ENCODE assay signal across 8 cellular contexts in genomic region chr16:30186782-30187555, GRCh38. TPM values are rescaled to one million over a fixed set of nuclear protein-coding genes. Genes with fewer than 3 reads are reported as not detected.
A peak's percentile ranks its signal among the peaks of the same experiment; 100 is the strongest.
DNase-seq lines count a peak whose midpoint lies in the region; ATAC-seq, FAIRE-seq and TF ChIP-seq lines count a peak whose summit lies in the region.

No MANE protein-coding gene starts in this region.

- no peaks in the 10 kb centered on the region for H3K9me3 Mint-ChIP-seq in GM23338

- no peak overlapping the region for H3K4me2 ChIP-seq in GM23338

- H4K20me1 ChIP-seq in GM23338 (replicated peaks; ENCODE audit: insufficient read depth) = no peaks in the 10 kb centered on the region

- H3K79me2 ChIP-seq in GM23338 (replicated peaks; ENCODE audit: insufficient read depth) = no peaks in the 10 kb centered on the region

- H3K4me3 ChIP-seq in GM23338 (no peak overlapping the region), bronchial epithelial cell (ENCODE audit: low read depth, low read length) (no peak overlapping the region)

- FAIRE-seq in bronchial epithelial cell (lab: Jason Lieb, UNC) = no peak

- H3K27me3 ChIP-seq in GM23338 (ENCODE audit: insufficient read depth) (peaks cover 7% of the 10 kb centered on the region; the same call in 1 of the 2 replicates), bronchial epithelial cell (ENCODE audit: control insufficient read depth, insufficient read depth, low read length) (no peaks in the 10 kb centered on the region)

- H2AFZ ChIP-seq in GM23338 = no peak overlapping the region

- TF ChIP-seq CTCF in 22Rv1 (IDR thresholded peaks at IDR 0.05) (peak; percentile 96), GM23338 (conservative IDR thresholded peaks at IDR 0.05; ENCODE audit: low read depth in 2 of 2) (peak; percentile 77 to 92), bronchial epithelial cell (IDR thresholded peaks at IDR 0.05; ENCODE audit: insufficient read depth, low read length, severe bottlenecking) (peak; percentile 91)

- no peak overlapping the region for H3K4me3 Mint-ChIP-seq in GM23338

- peaks cover 11% of the 10 kb centered on the region for H3K27me3 Mint-ChIP-seq in GM23338 (ENCODE audit: insufficient read depth, low read depth, poor library complexity)

- H3K9me2 ChIP-seq in GM23338 (ENCODE audit: insufficient read depth) = no peaks in the 10 kb centered on the region

- DNase-seq in GM23338 (ENCODE audit: low spot score) (peak; percentile 85), bronchial epithelial cell (ENCODE audit: low read depth) (peak; percentile 27), left lobe of liver (ENCODE audit: low spot score) (peak; percentile 59), NCI-H187 treated with DMSO at 0.1 percent for 48 hours (lab: John Stamatoyannopoulos, UW) (no peak)
- DNase-seq in activated CD4-positive, CD25-positive, alpha-beta regulatory T cell treated with anti-CD3 and anti-CD28 coated beads, Interleukin-2, amount 50 U/mL, for 16 hours (ENCODE audit: low read depth, low spot score) = peak; percentile 67
- DNase-seq in stimulated activated CD4-positive, alpha-beta T cell treated with anti-CD3 and anti-CD28 coated beads, TNF-alpha, amount 100 ng/mL, for 4 hours (ENCODE audit: low read depth in 3 of 3) = peak; percentile 77 to 84 (median 78)

- peak overlapping the region; percentile 82; the same call in 1 of the 2 replicates for H3K27ac Mint-ChIP-seq in GM23338

- 0 out of 2 replicates have a peak, but pooled peaks cover 5% of the 10 kb centered on the region for H3F3A ChIP-seq in GM23338 (replicated peaks; ENCODE audit: low read depth)

- ATAC-seq in GM23338 = peak; percentile 60
- ATAC-seq in left lobe of liver = peak; percentile 50
- ATAC-seq in HG03196 (IDR thresholded peaks at IDR 0.05; ENCODE audit: unreplicated experiment) = no peak

- no peaks in the 10 kb centered on the region for H3K36me3 Mint-ChIP-seq in GM23338 (ENCODE audit: low read depth)

- H3K4me1 Mint-ChIP-seq in GM23338 = peaks cover 15% of the 10 kb centered on the region; the same call in 2 of the 3 replicates

- H3K27ac ChIP-seq in 22Rv1 (no peak overlapping the region), GM23338 (ENCODE audit: low read depth) (no peak overlapping the region)

- peaks cover 4% of the 10 kb centered on the region; the same call in 1 of the 2 replicates for H3K4me1 ChIP-seq in GM23338 (ENCODE audit: insufficient read depth)

- H3K36me3 ChIP-seq in GM23338 (ENCODE audit: insufficient read depth) (no peaks in the 10 kb centered on the region), bronchial epithelial cell (ENCODE audit: control insufficient read depth, insufficient read depth, low read length) (no peaks in the 10 kb centered on the region)

TF ChIP-seq in GM23338, 12 proteins besides CTCF, POLR2A, EP300 and RAD21:
- TF ChIP-seq ZNF331 (CRISPR knock-in tag; IDR thresholded peaks at IDR 0.05; ENCODE audit: low read depth) (no peak), EZH2 (IDR thresholded peaks at IDR 0.05; ENCODE audit: low read depth, unreplicated experiment) (no peak), ZNF462 (CRISPR knock-in tag; IDR thresholded peaks at IDR 0.05) (no peak), ZNF114 (CRISPR knock-in tag; IDR thresholded peaks at IDR 0.05) (no peak), POLR2AphosphoS5 (IDR thresholded peaks at IDR 0.05; ENCODE audit: low read depth) (peak; percentile 13; the same call in 1 of the 2 replicates), ETS1 (IDR thresholded peaks at IDR 0.05) (no peak), CREB1 (CRISPR knock-in tag; IDR thresholded peaks at IDR 0.05; ENCODE audit: low read depth) (0 out of 2 replicates have a peak, but pooled peaks have one; percentile 18), STAT1 (IDR thresholded peaks at IDR 0.05; ENCODE audit: unreplicated experiment) (no peak), EZH2phosphoT487 (IDR thresholded peaks at IDR 0.05; ENCODE audit: unreplicated experiment) (no peak), NANOG (IDR thresholded peaks at IDR 0.05; ENCODE audit: borderline replicate concordance) (no peak)

RNA-seq across cellular contexts. Expression of gene CORO1A, which starts 3.6 kb away (rescaled TPM):
- 17.9 and 23.5 TPM in 2 replicates for total RNA-seq in GM23338 (2014; rRNA removed; shearing (Covaris generic))
- 10.2 and 13.8 TPM in 2 replicates for polyA plus RNA-seq in GM23338 (2016; fragmentation: Nextera tagmentation; extraction: Ambion mirVana)
- total RNA-seq in bronchial epithelial cell = 0.79 and 1.5 TPM in 2 replicates
- 8.5 TPM for total RNA-seq in left lobe of liver

RNA-seq across cellular contexts. Expression of gene BOLA2B, which starts 6.5 kb away (rescaled TPM):
- total RNA-seq in GM23338 (2014; rRNA removed; shearing (Covaris generic)) = 335 and 350 TPM in 2 replicates
- 659 and 682 TPM in 2 replicates for polyA plus RNA-seq in GM23338 (2016; fragmentation: Nextera tagmentation; extraction: Ambion mirVana)
- total RNA-seq in bronchial epithelial cell (45.7 and 235 TPM in 2 replicates), left lobe of liver (21.7 TPM)

RNA-seq across cellular contexts. Expression of gene SLX1A, which starts 6.7 kb away (rescaled TPM):
- 27.3 and 29.5 TPM in 2 replicates for total RNA-seq in GM23338 (2014; rRNA removed; shearing (Covaris generic))
- polyA plus RNA-seq in GM23338 (2016; fragmentation: Nextera tagmentation; extraction: Ambion mirVana) = 97.5 and 112 TPM in 2 replicates
- 24.5 and 24.6 TPM in 2 replicates for total RNA-seq in bronchial epithelial cell
- total RNA-seq in left lobe of liver = 77.1 TPM

RNA-seq across cellular contexts. Expression of gene SULT1A3, which starts 12.1 kb away (rescaled TPM):
- total RNA-seq in GM23338 (2014; rRNA removed; shearing (Covaris generic)) = 2.8 and 11.2 TPM in 2 replicates
- 17.4 and 19.5 TPM in 2 replicates for polyA plus RNA-seq in GM23338 (2016; fragmentation: Nextera tagmentation; extraction: Ambion mirVana)
- total RNA-seq in bronchial epithelial cell (0.26 and 3.3 TPM in 2 replicates), left lobe of liver (22.8 TPM)
